Comparison of ENCODE assay signal across 24 cellular contexts in genomic region chr2:198628596-198628995, GRCh38.
"Had no signal": no experiment of that assay in that cellular context is flagged by ENCODE, and none has a peak within 500 bp of the region (broad histone marks: within the 10 kb centered on the region; RNA-seq: fewer than 3 reads in every experiment).

No MANE protein-coding gene starts in this region.

- H3K4me3 Mint-ChIP-seq: activated B cell treated with CpG ODN at 0.5 μM for 24 hours; activated CD4-positive, alpha-beta memory T cell treated with anti-CD3 and anti-CD28 coated beads, Interleukin-2, amount 10 ng/mL, durations not matched to agents 7 days and 5 days; activated naive CD4-positive, alpha-beta T cell treated with anti-CD3 and anti-CD28 coated beads for 36 hours; activated naive CD8-positive, alpha-beta T cell; activated T-helper 17 cell treated with anti-CD3 and anti-CD28 coated beads, Interleukin-2, amount 50 U/mL, for 72 hours; brain had no signal

- H3K27ac ChIP-seq: cardiac muscle cell, KMS-11 had no signal

- H3K4me3 ChIP-seq: cardiac muscle cell had no signal

- H3K4me2 ChIP-seq: KMS-11 had no signal

- H3K9ac ChIP-seq: KMS-11 had no signal

- ATAC-seq: activated T-helper 17 cell treated with anti-CD3 and anti-CD28 coated beads, Interleukin-2, amount 50 U/mL, for 72 hours had no signal

- H3K9me3 Mint-ChIP-seq: activated B cell treated with CpG ODN at 0.5 μM for 24 hours; activated CD4-positive, alpha-beta memory T cell treated with anti-CD3 and anti-CD28 coated beads, Interleukin-2, amount 10 ng/mL, durations not matched to agents 7 days and 5 days; activated naive CD4-positive, alpha-beta T cell treated with anti-CD3 and anti-CD28 coated beads for 36 hours; activated T-helper 17 cell treated with anti-CD3 and anti-CD28 coated beads, Interleukin-2, amount 50 U/mL, for 72 hours; brain had no signal

- DNase-seq: activated B cell treated with CpG ODN at 0.5 μM for 24 hours; activated CD4-positive, alpha-beta memory T cell treated with anti-CD3 and anti-CD28 coated beads, Interleukin-2, amount 10 ng/mL, durations not matched to agents 7 days and 5 days; activated CD4-positive, alpha-beta T cell treated with anti-CD3 and anti-CD28 coated beads, Interleukin-2, amount 50 U/mL, for 1 hour; activated gamma-delta T cell; activated naive CD4-positive, alpha-beta T cell treated with anti-CD3 and anti-CD28 coated beads for 36 hours; activated T-cell treated with anti-CD3 and anti-CD28 coated beads for 4 hours; activated T-cell treated with anti-CD3 and anti-CD28 coated beads, Interleukin-2, amount 50 U/mL, for 48 hours; amygdala; MM.1S; NCI-H1105; NCI-H1436; NCI-H1694 treated with DMSO at 0.1 percent for 48 hours; NCI-H2081; NCI-H510A treated with DMSO at 0.1 percent for 48 hours; NCI-H69; NK-92 treated with Interleukin-12 subunit alpha and Interleukin-12 subunit beta, amount 100 ng/mL, for 24 hours; SIG-M5; T-helper 2 cell; T1000 had no signal

- H3K36me3 Mint-ChIP-seq: activated naive CD8-positive, alpha-beta T cell; brain had no signal

- H3K36me3 ChIP-seq: cardiac muscle cell had no signal

- H3K27me3 ChIP-seq: cardiac muscle cell had no signal

- H3K4me1 Mint-ChIP-seq: activated B cell treated with CpG ODN at 0.5 μM for 24 hours; activated CD4-positive, alpha-beta memory T cell treated with anti-CD3 and anti-CD28 coated beads, Interleukin-2, amount 10 ng/mL, durations not matched to agents 7 days and 5 days; activated T-helper 17 cell treated with anti-CD3 and anti-CD28 coated beads, Interleukin-2, amount 50 U/mL, for 72 hours; brain had no signal

- H3K27ac Mint-ChIP-seq: activated B cell treated with CpG ODN at 0.5 μM for 24 hours; activated CD4-positive, alpha-beta memory T cell treated with anti-CD3 and anti-CD28 coated beads, Interleukin-2, amount 10 ng/mL, durations not matched to agents 7 days and 5 days; activated naive CD4-positive, alpha-beta T cell treated with anti-CD3 and anti-CD28 coated beads for 36 hours; activated naive CD8-positive, alpha-beta T cell; activated T-helper 17 cell treated with anti-CD3 and anti-CD28 coated beads, Interleukin-2, amount 50 U/mL, for 72 hours; brain had no signal

- H3K27me3 Mint-ChIP-seq: activated B cell treated with CpG ODN at 0.5 μM for 24 hours; activated CD4-positive, alpha-beta memory T cell treated with anti-CD3 and anti-CD28 coated beads, Interleukin-2, amount 10 ng/mL, durations not matched to agents 7 days and 5 days; activated naive CD8-positive, alpha-beta T cell; activated T-helper 17 cell treated with anti-CD3 and anti-CD28 coated beads, Interleukin-2, amount 50 U/mL, for 72 hours; brain had no signal
